In genomic region chr15:36430280-36430679, GRCh38 we compare ENCODE assay signal across 22 cellular contexts.
"Had no signal": no experiment of that assay in that cellular context is flagged by ENCODE, and none has a peak within 500 bp of the region (broad histone marks: within the 10 kb centered on the region; RNA-seq: fewer than 3 reads in every experiment).

No MANE protein-coding gene starts in this region.

- DNase-seq: effector memory CD8-positive, alpha-beta T cell; left colon; left ventricle myocardium superior; mesendoderm; naive B cell; occipital lobe; psoas muscle; retina; right lobe of liver; stimulated activated CD4-positive, alpha-beta T cell treated with anti-CD3 and anti-CD28 coated beads, Interleukin-2, amount 100 ng/mL, for 24 hours; stimulated activated CD4-positive, alpha-beta T cell treated with anti-CD3 and anti-CD28 coated beads, Interleukin-4, amount 100 ng/mL, for 4 hours; stimulated activated naive B cell treated with anti-CD40 and anti-IgM and Interleukin-4, amounts not matched to agents 10 μg/mL and 1 μg/mL and 100 μg/mL, for 72 hours; stimulated activated naive CD8-positive, alpha-beta T cell treated with anti-CD3 and anti-CD28 coated beads, Interleukin-15, amount 100 ng/mL, for 72 hours; testis; upper lobe of right lung had no signal

- H3K36me3 Mint-ChIP-seq: naive B cell; stimulated activated naive B cell treated with anti-CD40 and anti-IgM and Interleukin-4, amounts not matched to agents 10 μg/mL and 1 μg/mL and 100 μg/mL, for 72 hours had no signal

- H3K27me3 ChIP-seq: esophagus muscularis mucosa, gastroesophageal sphincter, right lobe of liver, testis, tibial nerve, upper lobe of right lung, vagina had no signal

- ATAC-seq: effector memory CD8-positive, alpha-beta T cell; gastroesophageal sphincter; left colon; left ventricle myocardium superior; psoas muscle; right lobe of liver; stimulated activated naive B cell treated with anti-CD40 and anti-IgM and Interleukin-4, amounts not matched to agents 10 μg/mL and 1 μg/mL and 100 μg/mL, for 72 hours; stimulated activated naive CD8-positive, alpha-beta T cell treated with anti-CD3 and anti-CD28 coated beads, Interleukin-15, amount 100 ng/mL, for 72 hours; upper lobe of right lung had no signal

- H3K4me3 ChIP-seq: esophagus muscularis mucosa, gastroesophageal sphincter, psoas muscle, right lobe of liver, testis, tibial nerve, upper lobe of right lung, vagina had no signal

- H3K27ac ChIP-seq: epithelial cell of prostate, esophagus muscularis mucosa, gastroesophageal sphincter, psoas muscle, right lobe of liver, testis, tibial nerve, upper lobe of right lung, vagina had no signal

- H3K36me3 ChIP-seq: esophagus muscularis mucosa, gastroesophageal sphincter, right lobe of liver, tibial nerve, upper lobe of right lung, vagina had no signal

- H3K4me3 Mint-ChIP-seq: dendritic cell treated with granulocyte-macrophage colony-stimulating factor and Interleukin-4, amounts not matched to agents 40 ng/mL and 50 ng/mL, for 4 days; effector memory CD8-positive, alpha-beta T cell; naive B cell; nephron; stimulated activated naive B cell treated with anti-CD40 and anti-IgM and Interleukin-4, amounts not matched to agents 10 μg/mL and 1 μg/mL and 100 μg/mL, for 72 hours; stimulated activated naive CD8-positive, alpha-beta T cell treated with anti-CD3 and anti-CD28 coated beads, Interleukin-15, amount 100 ng/mL, for 72 hours had no signal

- H3K4me1 ChIP-seq: esophagus muscularis mucosa, gastroesophageal sphincter, psoas muscle, right lobe of liver, testis, tibial nerve, upper lobe of right lung, vagina had no signal

- H3K27ac Mint-ChIP-seq: dendritic cell treated with granulocyte-macrophage colony-stimulating factor and Interleukin-4, amounts not matched to agents 40 ng/mL and 50 ng/mL, for 4 days; effector memory CD8-positive, alpha-beta T cell; naive B cell; nephron; stimulated activated naive B cell treated with anti-CD40 and anti-IgM and Interleukin-4, amounts not matched to agents 10 μg/mL and 1 μg/mL and 100 μg/mL, for 72 hours; stimulated activated naive CD8-positive, alpha-beta T cell treated with anti-CD3 and anti-CD28 coated beads, Interleukin-15, amount 100 ng/mL, for 72 hours had no signal

- H3K9me3 ChIP-seq: esophagus muscularis mucosa, gastroesophageal sphincter, psoas muscle, right lobe of liver, testis, tibial nerve, upper lobe of right lung, vagina had no signal

- H3K27me3 Mint-ChIP-seq: dendritic cell treated with granulocyte-macrophage colony-stimulating factor and Interleukin-4, amounts not matched to agents 40 ng/mL and 50 ng/mL, for 4 days; effector memory CD8-positive, alpha-beta T cell; naive B cell; stimulated activated naive B cell treated with anti-CD40 and anti-IgM and Interleukin-4, amounts not matched to agents 10 μg/mL and 1 μg/mL and 100 μg/mL, for 72 hours; stimulated activated naive CD8-positive, alpha-beta T cell treated with anti-CD3 and anti-CD28 coated beads, Interleukin-15, amount 100 ng/mL, for 72 hours had no signal

- H3K4me1 Mint-ChIP-seq: naive B cell; nephron; stimulated activated naive B cell treated with anti-CD40 and anti-IgM and Interleukin-4, amounts not matched to agents 10 μg/mL and 1 μg/mL and 100 μg/mL, for 72 hours; stimulated activated naive CD8-positive, alpha-beta T cell treated with anti-CD3 and anti-CD28 coated beads, Interleukin-15, amount 100 ng/mL, for 72 hours had no signal

- H3K9me3 Mint-ChIP-seq: dendritic cell treated with granulocyte-macrophage colony-stimulating factor and Interleukin-4, amounts not matched to agents 40 ng/mL and 50 ng/mL, for 4 days; effector memory CD8-positive, alpha-beta T cell; naive B cell; nephron; stimulated activated naive B cell treated with anti-CD40 and anti-IgM and Interleukin-4, amounts not matched to agents 10 μg/mL and 1 μg/mL and 100 μg/mL, for 72 hours; stimulated activated naive CD8-positive, alpha-beta T cell treated with anti-CD3 and anti-CD28 coated beads, Interleukin-15, amount 100 ng/mL, for 72 hours had no signal
